22 cellular contexts compared by ENCODE assay signal in the genomic region with DNA sequence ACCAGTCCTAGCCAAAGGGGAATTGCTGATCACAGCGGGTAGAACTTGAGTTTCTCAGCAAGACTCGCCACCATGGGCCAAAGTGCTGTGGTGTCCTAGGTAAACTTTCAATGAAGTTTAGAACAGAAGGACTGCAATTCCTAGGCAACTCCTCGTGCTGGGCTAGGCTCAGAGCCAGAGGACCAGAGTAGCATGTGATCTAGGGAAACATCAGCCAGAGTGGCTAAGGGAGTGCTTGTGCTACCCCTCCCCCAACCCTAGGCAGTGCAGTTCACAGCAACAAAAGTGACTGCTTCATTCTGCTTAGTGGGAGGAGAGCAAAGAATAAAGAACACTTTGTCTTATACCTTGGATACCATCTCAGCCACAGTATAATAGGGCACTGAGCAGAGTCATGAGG.
DNase-seq lines count a peak whose midpoint lies in the region; ATAC-seq and TF ChIP-seq lines count a peak whose summit lies in the region.
"Had no signal": no experiment of that assay in that cellular context is flagged by ENCODE, and none has a peak within 500 bp of the region (broad histone marks: within the 10 kb centered on the region; RNA-seq: fewer than 3 reads in every experiment).

No MANE protein-coding gene starts in this region.

- no peaks in the 10 kb centered on the region for H4K20me1 ChIP-seq in OCI-LY7 (ENCODE audit: insufficient read depth, low read length)

- TF ChIP-seq CTCF in HEK293 (tag by site-specific recombination; IDR thresholded peaks at IDR 0.05) (no peak), OCI-LY7 (conservative IDR thresholded peaks at IDR 0.05; ENCODE audit: low read length) (no peak)

- CTCF ChIA-PET in HEK293 (lab: Yijun Ruan, JAX) (interaction anchor here (0.7 kb wide), 1 partner anchor 1708 kb away, joined by 3 read pairs; no protein-coding TSS in a partner anchor), OCI-LY7 (lab: Charles Lee; ENCODE audit: unreplicated experiment) (no interaction called here)

- DNase-seq in cerebellum (ENCODE audit: low spot score), result peak; percentile 1
- DNase-seq in hippocampal formation (lab: John Stamatoyannopoulos, UW), result peak; percentile 74 to 77
- DNase-seq in posterior cingulate gyrus, result peak; percentile 28 to 91 (median 62)
- no peak for DNase-seq in OCI-LY7 (ENCODE audit: low spot score)
- DNase-seq in GM03348 (ENCODE audit: low spot score), result no peak
- no peak for DNase-seq in retina
- DNase-seq: ACHN; activated CD4-positive, CD25-positive, alpha-beta regulatory T cell treated with anti-CD3 and anti-CD28 coated beads, Interleukin-2, amount 50 U/mL, for 72 hours; amniotic stem cell; CD4-positive, CD25-positive, alpha-beta regulatory T cell; colonic mucosa; mesenchymal stem cell; NCI-H146; NCI-H82; Peyer's patch; stimulated activated naive B cell treated with anti-CD40 and anti-IgM and Interleukin-4, amounts not matched to agents 10 μg/mL and 1 μg/mL and 100 μg/mL, for 72 hours; T-helper 9 cell; trophoblast cell had no signal

- H3K4me1 ChIP-seq in HEK293 (ENCODE audit: control insufficient read depth, insufficient read depth, low read length) (no peaks in the 10 kb centered on the region), OCI-LY7 (ENCODE audit: insufficient read depth, low read length, poor library complexity, severe bottlenecking) (no peaks in the 10 kb centered on the region)
- H3K4me1 ChIP-seq: colonic mucosa, gastroesophageal sphincter, Peyer's patch had no signal

- H2AFZ ChIP-seq in OCI-LY7 (ENCODE audit: low read length), result no peak overlapping the region

- H3K4me3 ChIP-seq in HEK293 (ENCODE audit: low read depth, low read length), result no peak overlapping the region
- no peak overlapping the region for H3K4me3 ChIP-seq in OCI-LY7 (ENCODE audit: low read depth, low read length, poor library complexity, severe bottlenecking)
- H3K4me3 ChIP-seq: colonic mucosa, gastroesophageal sphincter, Peyer's patch had no signal

- POLR2A ChIA-PET in HEK293 (lab: Yijun Ruan, JAX), result no interaction called here
- POLR2A ChIA-PET in OCI-LY7 (lab: Charles Lee), result no interaction called here

- H3K9me2 ChIP-seq in OCI-LY7 (ENCODE audit: insufficient read depth, low read length), result 0 out of 2 replicates have a peak, but pooled peaks cover 4% of the 10 kb centered on the region

- no peaks in the 10 kb centered on the region for H3K79me2 ChIP-seq in OCI-LY7 (ENCODE audit: insufficient read depth, low read depth, low read length)

- H3K27ac ChIP-seq in HEK293 (ENCODE audit: extremely low read depth, low read depth, low read length) (no peak overlapping the region), OCI-LY7 (ENCODE audit: low read depth, low read length, poor library complexity, severe bottlenecking) (no peak overlapping the region)
- H3K27ac ChIP-seq: colonic mucosa, gastroesophageal sphincter, Peyer's patch had no signal

- no peak for ATAC-seq in HG02885 (IDR thresholded peaks at IDR 0.05; ENCODE audit: poor library complexity, unreplicated experiment)
- ATAC-seq: gastroesophageal sphincter; SK-N-SH treated with all-trans-retinoic acid at 6 μM for 48 hours; stimulated activated naive B cell treated with anti-CD40 and anti-IgM and Interleukin-4, amounts not matched to agents 10 μg/mL and 1 μg/mL and 100 μg/mL, for 72 hours had no signal

- H3K36me3 ChIP-seq in HEK293 (ENCODE audit: control insufficient read depth in 2 of 2, insufficient read depth in 1 of 2, low read length in 2 of 2) (no peaks in the 10 kb centered on the region), OCI-LY7 (ENCODE audit: insufficient read depth, low read length) (no peaks in the 10 kb centered on the region)
- H3K36me3 ChIP-seq: colonic mucosa, gastroesophageal sphincter, Peyer's patch had no signal

- H3K9me3 ChIP-seq in HEK293 (ENCODE audit: control insufficient read depth, insufficient read depth, low read depth, low read length) (no peaks in the 10 kb centered on the region), OCI-LY7 (ENCODE audit: low read length) (no peaks in the 10 kb centered on the region)
- H3K9me3 ChIP-seq: colonic mucosa, gastroesophageal sphincter, Peyer's patch had no signal

- H3K4me2 ChIP-seq in OCI-LY7 (ENCODE audit: low read length), result no peak overlapping the region

- no TSS peak for BruUV-seq in OCI-LY7 (replicated peaks; lab: Mats Ljungman, UMichigan)

- intact Hi-C loops in posterior cingulate gyrus (cut with DNase I), result no loop called here
- intact Hi-C loops in OCI-LY7 (cut with micrococcal nuclease; ENCODE audit: unreplicated experiment), result no loop called here

TF ChIP-seq in HEK293, 187 proteins besides CTCF, POLR2A, EP300 and RAD21:
- TF ChIP-seq ZBTB8A (tag by site-specific recombination; IDR thresholded peaks at IDR 0.05) (no peak), ZBTB20 (tag by site-specific recombination; IDR thresholded peaks at IDR 0.05) (no peak), ZNF791 (tag by site-specific recombination; IDR thresholded peaks at IDR 0.05) (no peak), TRIM28 (IDR thresholded peaks at IDR 0.05; ENCODE audit: borderline replicate concordance, low read length) (peak; percentile 66), ZFP69B (tag by site-specific recombination; IDR thresholded peaks at IDR 0.05) (no peak), SCRT1 (tag by site-specific recombination; IDR thresholded peaks at IDR 0.05; ENCODE audit: borderline replicate concordance) (no peak)
- TF ChIP-seq, protein P1, sequence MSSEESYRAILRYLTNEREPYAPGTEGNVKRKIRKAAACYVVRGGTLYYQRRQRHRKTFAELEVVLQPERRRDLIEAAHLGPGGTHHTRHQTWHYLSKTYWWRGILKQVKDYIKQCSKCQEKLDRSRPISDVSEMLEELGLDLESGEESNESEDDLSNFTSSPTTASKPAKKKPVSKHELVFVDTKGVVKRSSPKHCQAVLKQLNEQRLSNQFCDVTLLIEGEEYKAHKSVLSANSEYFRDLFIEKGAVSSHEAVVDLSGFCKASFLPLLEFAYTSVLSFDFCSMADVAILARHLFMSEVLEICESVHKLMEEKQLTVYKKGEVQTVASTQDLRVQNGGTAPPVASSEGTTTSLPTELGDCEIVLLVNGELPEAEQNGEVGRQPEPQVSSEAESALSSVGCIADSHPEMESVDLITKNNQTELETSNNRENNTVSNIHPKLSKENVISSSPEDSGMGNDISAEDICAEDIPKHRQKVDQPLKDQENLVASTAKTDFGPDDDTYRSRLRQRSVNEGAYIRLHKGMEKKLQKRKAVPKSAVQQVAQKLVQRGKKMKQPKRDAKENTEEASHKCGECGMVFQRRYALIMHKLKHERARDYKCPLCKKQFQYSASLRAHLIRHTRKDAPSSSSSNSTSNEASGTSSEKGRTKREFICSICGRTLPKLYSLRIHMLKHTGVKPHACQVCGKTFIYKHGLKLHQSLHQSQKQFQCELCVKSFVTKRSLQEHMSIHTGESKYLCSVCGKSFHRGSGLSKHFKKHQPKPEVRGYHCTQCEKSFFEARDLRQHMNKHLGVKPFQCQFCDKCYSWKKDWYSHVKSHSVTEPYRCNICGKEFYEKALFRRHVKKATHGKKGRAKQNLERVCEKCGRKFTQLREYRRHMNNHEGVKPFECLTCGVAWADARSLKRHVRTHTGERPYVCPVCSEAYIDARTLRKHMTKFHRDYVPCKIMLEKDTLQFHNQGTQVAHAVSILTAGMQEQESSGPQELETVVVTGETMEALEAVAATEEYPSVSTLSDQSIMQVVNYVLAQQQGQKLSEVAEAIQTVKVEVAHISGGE (tag by site-specific recombination; conservative IDR thresholded peaks at IDR 0.05; ENCODE audit: low read depth), result no peak
- TF ChIP-seq, protein P2, sequence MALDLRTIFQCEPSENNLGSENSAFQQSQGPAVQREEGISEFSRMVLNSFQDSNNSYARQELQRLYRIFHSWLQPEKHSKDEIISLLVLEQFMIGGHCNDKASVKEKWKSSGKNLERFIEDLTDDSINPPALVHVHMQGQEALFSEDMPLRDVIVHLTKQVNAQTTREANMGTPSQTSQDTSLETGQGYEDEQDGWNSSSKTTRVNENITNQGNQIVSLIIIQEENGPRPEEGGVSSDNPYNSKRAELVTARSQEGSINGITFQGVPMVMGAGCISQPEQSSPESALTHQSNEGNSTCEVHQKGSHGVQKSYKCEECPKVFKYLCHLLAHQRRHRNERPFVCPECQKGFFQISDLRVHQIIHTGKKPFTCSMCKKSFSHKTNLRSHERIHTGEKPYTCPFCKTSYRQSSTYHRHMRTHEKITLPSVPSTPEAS (tag by site-specific recombination; IDR thresholded peaks at IDR 0.05), result no peak

Comparison
In these comparisons a context has a peak if more than half of its experiments do, and no peak if none do; other contexts are left out.
1. DNase-seq: peak in cerebellum (single experiment), hippocampal formation (2 of 2) and posterior cingulate gyrus (10 of 10); none in OCI-LY7 (single experiment), GM03348 (single experiment) and retina (single experiment).